In genomic region chr11:69496631-69497220, GRCh38 we compare ENCODE assay signal across 17 cellular contexts. TPM values are rescaled to one million over a fixed set of nuclear protein-coding genes. Genes with fewer than 3 reads are reported as not detected.
DNase-seq lines count a peak whose midpoint lies in the region; ATAC-seq and TF ChIP-seq lines count a peak whose summit lies in the region.
"Had no signal": no experiment of that assay in that cellular context is flagged by ENCODE, and none has a peak within 500 bp of the region (broad histone marks: within the 10 kb centered on the region; RNA-seq: fewer than 3 reads in every experiment).

No MANE protein-coding gene starts in this region.

- no peaks in the 10 kb centered on the region for H4K20me1 ChIP-seq in neural progenitor cell (ENCODE audit: low read depth)

- H3K27ac Mint-ChIP-seq in neural progenitor cell, result peak overlapping the region; percentile 82
- H3K27ac Mint-ChIP-seq: activated B cell treated with CpG ODN at 0.5 μM for 24 hours; activated T-cell treated with anti-CD3 and anti-CD28 coated beads, Interleukin-2, amount 50 U/mL, for 72 hours had no signal

- H3K27me3 Mint-ChIP-seq in neural progenitor cell (ENCODE audit: insufficient read depth, low read depth), result peaks cover 14% of the 10 kb centered on the region

- H3K36me3 ChIP-seq in cardiac muscle cell (no peaks in the 10 kb centered on the region), neural progenitor cell (no peaks in the 10 kb centered on the region), upper lobe of left lung (no peaks in the 10 kb centered on the region)

- DNase-seq in cardiac muscle cell (ENCODE audit: low read depth in 1 of 2, low spot score in 1 of 2) (no peak), neural progenitor cell (ENCODE audit: low spot score) (no peak), upper lobe of left lung (peak in 1 of 2 donors; percentile 40), EL (no peak), NCI-H2029 (lab: John Stamatoyannopoulos, UW) (no peak)
- DNase-seq in activated CD4-positive, CD25-positive, alpha-beta regulatory T cell (lab: John Stamatoyannopoulos, UW), result no peak
- DNase-seq: activated B cell treated with CpG ODN at 0.5 μM for 24 hours; activated T-cell treated with anti-CD3 and anti-CD28 coated beads, Interleukin-2, amount 50 U/mL, for 72 hours had no signal

- no peak for TF ChIP-seq EP300 in upper lobe of left lung (IDR thresholded peaks at IDR 0.05)

- H3K9me3 Mint-ChIP-seq in neural progenitor cell, result no peaks in the 10 kb centered on the region
- H3K9me3 Mint-ChIP-seq: activated B cell treated with CpG ODN at 0.5 μM for 24 hours; activated T-cell treated with anti-CD3 and anti-CD28 coated beads, Interleukin-2, amount 50 U/mL, for 72 hours; CD14-positive monocyte; naive thymus-derived CD8-positive, alpha-beta T cell had no signal

- H3K4me1 Mint-ChIP-seq in neural progenitor cell, result peaks cover 35% of the 10 kb centered on the region
- H3K4me1 Mint-ChIP-seq: activated B cell treated with CpG ODN at 0.5 μM for 24 hours had no signal

- H3K27me3 ChIP-seq in cardiac muscle cell (no peaks in the 10 kb centered on the region), neural progenitor cell (no peaks in the 10 kb centered on the region), upper lobe of left lung (no peaks in the 10 kb centered on the region)

- no peaks in the 10 kb centered on the region for H3K79me2 ChIP-seq in neural progenitor cell (ENCODE audit: low read depth)

- no peak overlapping the region for H3K9ac ChIP-seq in neural progenitor cell

- H3K4me3 ChIP-seq in cardiac muscle cell (no peak overlapping the region), neural progenitor cell (no peak overlapping the region), upper lobe of left lung (no peak overlapping the region)

- WGBS in upper lobe of left lung, 2 donors, result 34 to 48% methylated on average over 3 to 12 of the region's 12 CpGs

- H3K36me3 Mint-ChIP-seq in neural progenitor cell, result no peaks in the 10 kb centered on the region
- H3K36me3 Mint-ChIP-seq: CD14-positive monocyte; naive thymus-derived CD8-positive, alpha-beta T cell had no signal

- H3K4me1 ChIP-seq in cardiac muscle cell (ENCODE audit: low read depth) (peaks cover 22% of the 10 kb centered on the region), neural progenitor cell (peaks cover 4% of the 10 kb centered on the region), upper lobe of left lung (peaks cover 28 to 44% (median 37%) of the 10 kb centered on the region in 4 donors)

- no peak overlapping the region for H2AFZ ChIP-seq in neural progenitor cell (replicated peaks)

- no peak overlapping the region for H3K4me2 ChIP-seq in neural progenitor cell

- H3K27ac ChIP-seq in cardiac muscle cell (peak overlapping the region; percentile 98), neural progenitor cell (no peak overlapping the region), upper lobe of left lung (peak overlapping the region; percentile 63 to 79 (median 72))
- H3K27ac ChIP-seq: epithelial cell of prostate had no signal

- TF ChIP-seq CTCF in cardiac muscle cell (IDR thresholded peaks at IDR 0.05; ENCODE audit: low read depth, low read length), result no peak
- no peak for TF ChIP-seq CTCF in neural progenitor cell (IDR thresholded peaks at IDR 0.05)
- no peak for TF ChIP-seq CTCF in upper lobe of left lung (IDR thresholded peaks at IDR 0.05)

- H3K4me3 Mint-ChIP-seq in neural progenitor cell, result no peak overlapping the region
- H3K4me3 Mint-ChIP-seq: activated B cell treated with CpG ODN at 0.5 μM for 24 hours; activated T-cell treated with anti-CD3 and anti-CD28 coated beads, Interleukin-2, amount 50 U/mL, for 72 hours; CD14-positive monocyte; naive thymus-derived CD8-positive, alpha-beta T cell had no signal

- ATAC-seq in SK-N-SH treated with all-trans-retinoic acid at 6 μM for 48 hours (peak; percentile 61), upper lobe of left lung (ENCODE audit: low FRiP score in 2 of 2) (peak; percentile 18 to 24), HG02798 (IDR thresholded peaks at IDR 0.05; ENCODE audit: poor library complexity, unreplicated experiment) (no peak)
- ATAC-seq: activated T-cell treated with anti-CD3 and anti-CD28 coated beads, Interleukin-2, amount 50 U/mL, for 72 hours; naive thymus-derived CD8-positive, alpha-beta T cell had no signal

- no peaks in the 10 kb centered on the region for H3K9me3 ChIP-seq in cardiac muscle cell (ENCODE audit: low read depth)
- H3K9me3 ChIP-seq in neural progenitor cell (ENCODE audit: low read depth), result no peaks in the 10 kb centered on the region
- H3K9me3 ChIP-seq in upper lobe of left lung, result no peaks in the 10 kb centered on the region

- H3F3A ChIP-seq in neural progenitor cell (ENCODE audit: low read depth), result no peaks in the 10 kb centered on the region

- no peak for TF ChIP-seq POLR2A in upper lobe of left lung (IDR thresholded peaks at IDR 0.05)

TF ChIP-seq in SK-N-SH treated with all-trans-retinoic acid at 6 μM for 48 hours, 23 proteins besides CTCF, POLR2A, EP300 and RAD21:
- TF ChIP-seq ESRRG (CRISPR knock-in tag; IDR thresholded peaks at IDR 0.05), result no peak

RNA-seq across cellular contexts. Expression of gene LINC01488, which starts 15.3 kb away (rescaled TPM):
- total RNA-seq in cardiac muscle cell (0.88 and 1.6 TPM in 2 replicates), neural progenitor cell (ENCODE audit: low replicate concordance) (0.09 TPM in 1 of 2 replicates, not detected in the other), upper lobe of left lung (not detected)
- 1.1 and 1.5 TPM in 2 replicates for polyA plus RNA-seq in cardiac muscle cell
- total RNA-seq: activated B cell treated with CpG ODN at 0.5 μM for 24 hours; activated T-cell treated with anti-CD3 and anti-CD28 coated beads, Interleukin-2, amount 50 U/mL, for 72 hours; Daoy; H4; HT-29; naive thymus-derived CD8-positive, alpha-beta T cell; NCI-H460 had no signal
- polyA plus RNA-seq: CD14-positive monocyte; naive thymus-derived CD8-positive, alpha-beta T cell had no signal
